In genomic region chr1:103520822-103521221, GRCh38 we compare ENCODE assay signal across 1 cellular context.
TF ChIP-seq lines count a peak whose summit lies in the region.

No MANE protein-coding gene starts in this region.

TF ChIP-seq in HepG2, 621 proteins besides CTCF, POLR2A, EP300 and RAD21 (continued from another document):
- no peak for TF ChIP-seq ZFP1 (CRISPR knock-in tag; IDR thresholded peaks at IDR 0.05)
- no peak for TF ChIP-seq ZNF547 (CRISPR knock-in tag; IDR thresholded peaks at IDR 0.05)
- no peak for TF ChIP-seq SNAPC5 (CRISPR knock-in tag; IDR thresholded peaks at IDR 0.05; ENCODE audit: borderline replicate concordance)
- no peak for TF ChIP-seq ARHGAP35 (CRISPR knock-in tag; IDR thresholded peaks at IDR 0.05; ENCODE audit: borderline replicate concordance)
- TF ChIP-seq SIX4 (CRISPR knock-in tag; IDR thresholded peaks at IDR 0.05): no peak
- TF ChIP-seq SNAPC4 (CRISPR knock-in tag; IDR thresholded peaks at IDR 0.05): no peak
- TF ChIP-seq ZNF225 (CRISPR knock-in tag; IDR thresholded peaks at IDR 0.05): no peak
TF ChIP-seq in HepG2: peak in this region for 2.
